Comparison of ENCODE assay signal across 16 cellular contexts in the genomic region with DNA sequence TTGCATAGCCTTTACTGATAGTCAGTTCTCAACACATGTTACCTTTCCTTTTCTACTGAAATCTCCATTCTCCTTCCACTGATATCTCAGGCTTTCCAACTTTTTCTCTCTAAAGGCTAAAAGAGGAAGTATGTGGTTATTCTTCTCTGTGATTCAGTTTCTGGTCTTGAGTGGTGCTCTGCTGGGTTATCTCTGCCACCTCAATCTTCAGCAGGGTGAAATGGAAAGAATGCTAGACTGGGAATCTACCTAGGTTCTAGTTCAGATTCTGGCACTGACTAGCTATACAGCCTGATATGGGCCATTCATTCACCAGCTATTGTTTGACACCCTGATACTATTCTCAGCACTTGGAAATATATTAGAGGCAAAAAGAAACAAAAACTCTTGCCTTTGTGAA.
DNase-seq lines count a peak whose midpoint lies in the region; ATAC-seq and TF ChIP-seq lines count a peak whose summit lies in the region.
"Had no signal": no experiment of that assay in that cellular context is flagged by ENCODE, and none has a peak within 500 bp of the region (broad histone marks: within the 10 kb centered on the region; RNA-seq: fewer than 3 reads in every experiment).

No MANE protein-coding gene starts in this region.

- no peak for TF ChIP-seq CTCF in GM13976 (IDR thresholded peaks at IDR 0.05; ENCODE audit: borderline replicate concordance, control extremely low read depth, extremely low read depth, insufficient read depth, missing control alignments)

- ATAC-seq in GM18861 (IDR thresholded peaks at IDR 0.05; ENCODE audit: unreplicated experiment) (peak; percentile 73), GM21576 (IDR thresholded peaks at IDR 0.05; ENCODE audit: unreplicated experiment) (peak; percentile 76), HG02938 (IDR thresholded peaks at IDR 0.05; ENCODE audit: unreplicated experiment) (peak; percentile 51), HG03565 (IDR thresholded peaks at IDR 0.05; ENCODE audit: unreplicated experiment) (peak; percentile 69)

- no peak for DNase-seq in Ammon's horn (ENCODE audit: low spot score)
- DNase-seq in effector CD4-positive, alpha-beta T cell = no peak
- no peak for DNase-seq in GM13976 (ENCODE audit: low spot score)
- DNase-seq in glomerular visceral epithelial cell (ENCODE audit: extremely low spot score) = no peak
- DNase-seq: activated CD4-positive, alpha-beta T cell treated with anti-CD3 and anti-CD28 coated beads, Interleukin-2, amount 50 U/mL, for 48 hours; caudate nucleus; effector memory CD4-positive, alpha-beta T cell; HFFc6; kidney; mesendoderm; NCI-H1694 treated with DMSO at 0.1 percent for 48 hours; NCI-H510A treated with DMSO at 0.1 percent for 48 hours had no signal

- in situ Hi-C loops in GM13976 (cut with MboI; ENCODE audit: low sequenced_read_pairs, unreplicated experiment) = no loop called here
